8 cellular contexts compared by ENCODE assay signal in genomic region chr1:143803095-143803494, GRCh38.
DNase-seq lines count a peak whose midpoint lies in the region; ATAC-seq, FAIRE-seq and TF ChIP-seq lines count a peak whose summit lies in the region.
"Not testable (repeated sequence)": the region's sequence is repeated elsewhere in the genome, so short reads cannot be mapped to it uniquely, and the experiment has no call there.

No MANE protein-coding gene starts in this region.

- no CpG with 5 or more reads among the region's 13 CpGs for WGBS in body of pancreas, 2 donors
- no CpG with 5 or more reads among the region's 13 CpGs for WGBS in heart right ventricle, 2 donors
- WGBS in right lobe of liver (ENCODE audit: insufficient coverage, low coverage, low lambda C conversion rate, missing lambda C conversion rate), result no CpG with 5 or more reads among the region's 13 CpGs
- WGBS in psoas muscle, 3 donors, result no CpG with 5 or more reads among the region's 13 CpGs

- TF ChIP-seq CTCF in GM23338 (conservative IDR thresholded peaks at IDR 0.05; ENCODE audit: low read depth in 2 of 2); RWPE2 (IDR thresholded peaks at IDR 0.05; ENCODE audit: poor library complexity, severe bottlenecking); body of pancreas (IDR thresholded peaks at IDR 0.05); heart right ventricle (IDR thresholded peaks at IDR 0.05); right lobe of liver (IDR thresholded peaks at IDR 0.05); psoas muscle (IDR thresholded peaks at IDR 0.05): not testable (repeated sequence)

- H3K36me3 Mint-ChIP-seq in GM23338 (ENCODE audit: low read depth), result not testable (repeated sequence)

- not testable (repeated sequence) for H3K4me1 Mint-ChIP-seq in GM23338

- not testable (repeated sequence) for H3K27me3 Mint-ChIP-seq in GM23338 (ENCODE audit: insufficient read depth, low read depth, poor library complexity)

- H3K9me2 ChIP-seq in GM23338 (ENCODE audit: insufficient read depth), result not testable (repeated sequence)

- ATAC-seq in GM23338, result peak; percentile 87
- ATAC-seq in HG03175 (IDR thresholded peaks at IDR 0.05; ENCODE audit: unreplicated experiment), result peak; percentile 33
- ATAC-seq in RWPE2 (ENCODE audit: low read depth), result peak; percentile 32; the same call in 1 of the 3 replicates
- peak; percentile 68 for ATAC-seq in body of pancreas
- ATAC-seq in heart right ventricle, result peak; percentile 67 to 92 (median 86)
- ATAC-seq in right lobe of liver, result peak; percentile 71 to 81 (median 76)
- peak in 3 of 4 donors; percentile 53 to 70 (median 64) for ATAC-seq in psoas muscle

- not testable (repeated sequence) for H3K36me3 ChIP-seq in GM23338 (ENCODE audit: insufficient read depth); RWPE2 (ENCODE audit: low read depth); body of pancreas (replicated peaks in 1 of 2; ENCODE audit: insufficient read depth in 1 of 2, low read depth in 2 of 2); heart right ventricle; right lobe of liver; psoas muscle (ENCODE audit: insufficient read depth in 1 of 2, low read depth in 1 of 2)

- H3K9me3 ChIP-seq in RWPE2 (ENCODE audit: severe bottlenecking); body of pancreas; heart right ventricle; right lobe of liver; psoas muscle: not testable (repeated sequence)

- not testable (repeated sequence) for H3K27ac ChIP-seq in GM23338 (ENCODE audit: low read depth); RWPE2 (ENCODE audit: poor library complexity, severe bottlenecking); body of pancreas; heart right ventricle; right lobe of liver; psoas muscle

- peak; percentile 80 for FAIRE-seq in G401.6 (lab: Jason Lieb, UNC)

- H4K20me1 ChIP-seq in GM23338 (replicated peaks; ENCODE audit: insufficient read depth), result not testable (repeated sequence)

- H3K79me2 ChIP-seq in GM23338 (replicated peaks; ENCODE audit: insufficient read depth), result not testable (repeated sequence)

- H3K27ac Mint-ChIP-seq in GM23338, result not testable (repeated sequence)

- intact Hi-C loops in body of pancreas (cut with DNase I); heart right ventricle (cut with DNase I); right lobe of liver (cut with DNase I); psoas muscle (cut with DNase I): not testable (repeated sequence)

- H3F3A ChIP-seq in GM23338 (replicated peaks; ENCODE audit: low read depth), result not testable (repeated sequence)

- TF ChIP-seq POLR2A in body of pancreas (IDR thresholded peaks at IDR 0.05); right lobe of liver (IDR thresholded peaks at IDR 0.05): not testable (repeated sequence)

- not testable (repeated sequence) for DNase-seq in GM23338 (ENCODE audit: low spot score); RWPE2 (ENCODE audit: low spot score); body of pancreas; heart right ventricle; right lobe of liver; psoas muscle

- H3K4me3 Mint-ChIP-seq in GM23338, result not testable (repeated sequence)

- H3K9me3 Mint-ChIP-seq in GM23338, result not testable (repeated sequence)

- not testable (repeated sequence) for H3K27me3 ChIP-seq in GM23338 (ENCODE audit: insufficient read depth); RWPE2 (ENCODE audit: insufficient read depth, poor library complexity, severe bottlenecking); body of pancreas; heart right ventricle; right lobe of liver; psoas muscle (ENCODE audit: insufficient read depth in 3 of 3, low read length in 2 of 3)

- H3K4me2 ChIP-seq in GM23338, result not testable (repeated sequence)

- not testable (repeated sequence) for H3K4me3 ChIP-seq in GM23338; RWPE2 (ENCODE audit: severe bottlenecking); body of pancreas; heart right ventricle; right lobe of liver; psoas muscle

- H3K4me1 ChIP-seq in GM23338 (ENCODE audit: insufficient read depth); RWPE2 (ENCODE audit: insufficient read depth, poor library complexity, severe bottlenecking); body of pancreas; heart right ventricle; right lobe of liver; psoas muscle: not testable (repeated sequence)

- H2AFZ ChIP-seq in GM23338, result not testable (repeated sequence)

Comparison
In these comparisons a context has a peak if more than half of its experiments do, and no peak if none do; other contexts are left out.
1. ATAC-seq: peak in every context shown above with its lines; median percentile 87 in GM23338; 86 in heart right ventricle; 76 in right lobe of liver; 68 in body of pancreas; 64 in psoas muscle; 33 in HG03175; 32 in RWPE2.